ENCODE assay signal across 8 cellular contexts in genomic region chr2:24046930-24047702, GRCh38. TPM values are rescaled to one million over a fixed set of nuclear protein-coding genes. Genes with fewer than 3 reads are reported as not detected.
DNase-seq lines count a peak whose midpoint lies in the region; ATAC-seq and TF ChIP-seq lines count a peak whose summit lies in the region.

A gene with protein sequence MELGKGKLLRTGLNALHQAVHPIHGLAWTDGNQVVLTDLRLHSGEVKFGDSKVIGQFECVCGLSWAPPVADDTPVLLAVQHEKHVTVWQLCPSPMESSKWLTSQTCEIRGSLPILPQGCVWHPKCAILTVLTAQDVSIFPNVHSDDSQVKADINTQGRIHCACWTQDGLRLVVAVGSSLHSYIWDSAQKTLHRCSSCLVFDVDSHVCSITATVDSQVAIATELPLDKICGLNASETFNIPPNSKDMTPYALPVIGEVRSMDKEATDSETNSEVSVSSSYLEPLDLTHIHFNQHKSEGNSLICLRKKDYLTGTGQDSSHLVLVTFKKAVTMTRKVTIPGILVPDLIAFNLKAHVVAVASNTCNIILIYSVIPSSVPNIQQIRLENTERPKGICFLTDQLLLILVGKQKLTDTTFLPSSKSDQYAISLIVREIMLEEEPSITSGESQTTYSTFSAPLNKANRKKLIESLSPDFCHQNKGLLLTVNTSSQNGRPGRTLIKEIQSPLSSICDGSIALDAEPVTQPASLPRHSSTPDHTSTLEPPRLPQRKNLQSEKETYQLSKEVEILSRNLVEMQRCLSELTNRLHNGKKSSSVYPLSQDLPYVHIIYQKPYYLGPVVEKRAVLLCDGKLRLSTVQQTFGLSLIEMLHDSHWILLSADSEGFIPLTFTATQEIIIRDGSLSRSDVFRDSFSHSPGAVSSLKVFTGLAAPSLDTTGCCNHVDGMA (minus strand): TSS chr2:24047391. CDS start chr2:24039494, 7,897 bp downstream.

- under 1% methylated on average over 38 of the region's 38 CpGs for WGBS in thymus

- H3K9me3 Mint-ChIP-seq in activated naive CD4-positive, alpha-beta T cell treated with anti-CD3 and anti-CD28 coated beads, Interleukin-2, amount 50 U/mL, for 72 hours = no peaks in the 10 kb centered on the region
- peaks cover 9% of the 10 kb centered on the region for H3K9me3 Mint-ChIP-seq in glutamatergic neuron (ENCODE audit: unreplicated experiment)

- peaks cover 6 to 9% of the 10 kb centered on the region in 2 donors for H3K36me3 Mint-ChIP-seq in activated naive CD4-positive, alpha-beta T cell treated with anti-CD3 and anti-CD28 coated beads, Interleukin-2, amount 50 U/mL, for 72 hours
- no peaks in the 10 kb centered on the region for H3K36me3 Mint-ChIP-seq in glutamatergic neuron (ENCODE audit: unreplicated experiment)

- peak within 1 kb of the TSS; percentile 97 for H2AFZ ChIP-seq in osteoblast (ENCODE audit: low read length)

- peak; percentile 94 for DNase-seq in NCI-H1092 treated with DMSO at 0.1 percent for 48 hours (lab: John Stamatoyannopoulos, UW)
- peak; percentile 97 for DNase-seq in SKM-1 (lab: John Stamatoyannopoulos, UW; ENCODE audit: unreplicated experiment)
- DNase-seq in activated naive CD4-positive, alpha-beta T cell treated with anti-CD3 and anti-CD28 coated beads, Interleukin-2, amount 50 U/mL, for 72 hours (ENCODE audit: low spot score in 2 of 2) = peak; percentile 86 to 98
- peak; percentile 88 for DNase-seq in glutamatergic neuron
- DNase-seq in osteoblast (ENCODE audit: insufficient read length, low spot score, missing footprints) = peak; percentile 97

- H3K4me2 ChIP-seq in osteoblast (ENCODE audit: insufficient read depth, low read length) = peak within 1 kb of the TSS; percentile 97

- H3K27ac ChIP-seq in osteoblast (ENCODE audit: low read depth, low read length) (peak within 1 kb of the TSS; percentile 53), thymus (ENCODE audit: low read depth) (peak within 1 kb of the TSS; percentile 36)

- peak within 1 kb of the TSS; percentile 88 for H3K4me3 ChIP-seq in GM08714 (ENCODE audit: low read length)
- peak within 1 kb of the TSS; percentile 99 for H3K4me3 ChIP-seq in osteoblast (ENCODE audit: insufficient read depth, low read length)
- peak within 1 kb of the TSS; percentile 85 for H3K4me3 ChIP-seq in thymus (ENCODE audit: low read length)

- no peaks in the 10 kb centered on the region for H4K20me1 ChIP-seq in osteoblast (ENCODE audit: insufficient read depth, low read length)

- H3K27me3 Mint-ChIP-seq in glutamatergic neuron (ENCODE audit: unreplicated experiment) = peaks cover 5% of the 10 kb centered on the region

- H3K27me3 ChIP-seq in osteoblast (ENCODE audit: insufficient read depth, low read length) = peaks cover 3% of the 10 kb centered on the region
- H3K27me3 ChIP-seq in thymus (ENCODE audit: control insufficient read depth, insufficient read depth) = peaks cover 12% of the 10 kb centered on the region

- TF ChIP-seq CTCF in glutamatergic neuron (IDR thresholded peaks at IDR 0.05; ENCODE audit: partially characterized antibody, unreplicated experiment) (no peak), osteoblast (IDR thresholded peaks at IDR 0.05; ENCODE audit: extremely low read depth, low read depth, low read length) (no peak)

- H3K4me3 Mint-ChIP-seq in glutamatergic neuron (ENCODE audit: unreplicated experiment) = peak within 1 kb of the TSS; percentile 100

- H3K36me3 ChIP-seq in osteoblast (ENCODE audit: insufficient read depth, low read length) = no peaks in the 10 kb centered on the region
- no peaks in the 10 kb centered on the region for H3K36me3 ChIP-seq in thymus (ENCODE audit: control insufficient read depth, insufficient read depth)

- peak; percentile 100 for ATAC-seq in HG02610 (IDR thresholded peaks at IDR 0.05; ENCODE audit: unreplicated experiment)
- ATAC-seq in activated naive CD4-positive, alpha-beta T cell treated with anti-CD3 and anti-CD28 coated beads, Interleukin-2, amount 50 U/mL, for 72 hours = peak; percentile 99

- H3K79me2 ChIP-seq in osteoblast (ENCODE audit: insufficient read depth, low read length) = peaks cover 27% of the 10 kb centered on the region

- H3K27ac Mint-ChIP-seq in activated naive CD4-positive, alpha-beta T cell treated with anti-CD3 and anti-CD28 coated beads, Interleukin-2, amount 50 U/mL, for 72 hours = peak within 1 kb of the TSS; percentile 93 to 94
- H3K27ac Mint-ChIP-seq in glutamatergic neuron (ENCODE audit: unreplicated experiment) = peak within 1 kb of the TSS; percentile 80

- H3K4me1 ChIP-seq in osteoblast (ENCODE audit: insufficient read depth, low read length) (peaks cover 20% of the 10 kb centered on the region), thymus (ENCODE audit: control insufficient read depth, insufficient read depth, low read length) (peaks cover 13% of the 10 kb centered on the region)

- H3K4me1 Mint-ChIP-seq in glutamatergic neuron (ENCODE audit: low read depth, unreplicated experiment) = peaks cover 13% of the 10 kb centered on the region

- H3K9me3 ChIP-seq in osteoblast (ENCODE audit: low read depth, low read length) = no peaks in the 10 kb centered on the region
- no peaks in the 10 kb centered on the region for H3K9me3 ChIP-seq in thymus (ENCODE audit: control insufficient read depth)

RNA-seq across cellular contexts. Expression of the gene that starts here (rescaled TPM):
- total RNA-seq in activated naive CD4-positive, alpha-beta T cell treated with anti-CD3 and anti-CD28 coated beads, Interleukin-2, amount 50 U/mL, for 72 hours = 10 to 100 TPM; 16.9 to 24.5 TPM
- total RNA-seq in glutamatergic neuron (ENCODE audit: unreplicated experiment) = 22.3 TPM
- 8.3 and 9.1 TPM in 2 replicates for total RNA-seq in osteoblast
- 4.7 TPM for polyA plus RNA-seq in thymus

Comparison
In these comparisons a context has a peak if more than half of its experiments do, and no peak if none do; other contexts are left out.
1. Peak in every context shown above with its lines: DNase-seq, ATAC-seq, H3K4me3 ChIP-seq and H3K27ac ChIP-seq.